Comparison of ENCODE assay signal across 13 cellular contexts in the genomic region with DNA sequence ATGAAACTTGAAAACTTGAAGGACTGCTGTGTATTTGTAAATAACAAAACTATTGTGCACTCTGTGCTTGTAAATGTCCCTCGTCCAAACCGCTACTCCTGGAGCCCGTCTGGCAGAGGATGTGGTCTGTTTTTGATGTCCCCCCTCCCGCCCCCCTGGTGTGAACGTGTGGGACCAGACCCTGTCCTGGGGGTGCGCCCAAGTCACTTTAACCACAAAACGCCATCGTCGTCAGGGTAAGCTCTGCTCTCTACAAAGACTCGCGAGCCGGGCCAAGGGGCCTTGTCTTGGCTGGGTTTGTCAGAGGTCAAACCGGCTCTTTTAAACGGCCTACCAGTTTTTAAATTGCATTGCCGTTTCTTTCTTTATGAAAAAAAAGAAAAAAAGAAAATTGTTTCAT.
"Had no signal": no experiment of that assay in that cellular context is flagged by ENCODE, and none has a peak within 500 bp of the region (broad histone marks: within the 10 kb centered on the region; RNA-seq: fewer than 3 reads in every experiment).

No MANE protein-coding gene starts in this region.

- H3K4me1 ChIP-seq: stomach, vagina had no signal

- H3K27me3 ChIP-seq: cardiac muscle cell, hepatocyte, stomach, vagina had no signal

- H3K36me3 Mint-ChIP-seq: activated naive CD4-positive, alpha-beta T cell treated with anti-CD3 and anti-CD28 coated beads, Interleukin-2, amount 10 ng/mL, durations not matched to agents 7 days and 5 days; naive B cell had no signal

- H3K27me3 Mint-ChIP-seq: activated naive CD4-positive, alpha-beta T cell treated with anti-CD3 and anti-CD28 coated beads, Interleukin-2, amount 10 ng/mL, durations not matched to agents 7 days and 5 days; naive B cell had no signal

- H3K4me2 ChIP-seq: hepatocyte had no signal

- ATAC-seq: esophagus mucosa, left lobe of liver had no signal

- H3K4me3 Mint-ChIP-seq: activated naive CD4-positive, alpha-beta T cell treated with anti-CD3 and anti-CD28 coated beads, Interleukin-2, amount 10 ng/mL, durations not matched to agents 7 days and 5 days; naive B cell; T-helper 2 cell treated with Interferon-gamma antibody and Interleukin-4, amounts not matched to agents 5 μg/mL and 100 μg/mL, for 36 hours had no signal

- H3K4me1 Mint-ChIP-seq: activated naive CD4-positive, alpha-beta T cell treated with anti-CD3 and anti-CD28 coated beads, Interleukin-2, amount 10 ng/mL, durations not matched to agents 7 days and 5 days; naive B cell had no signal

- H3K27ac Mint-ChIP-seq: activated naive CD4-positive, alpha-beta T cell treated with anti-CD3 and anti-CD28 coated beads, Interleukin-2, amount 10 ng/mL, durations not matched to agents 7 days and 5 days; naive B cell; T-helper 2 cell treated with Interferon-gamma antibody and Interleukin-4, amounts not matched to agents 5 μg/mL and 100 μg/mL, for 36 hours had no signal

- DNase-seq: activated CD4-positive, alpha-beta T cell treated with anti-CD3 and anti-CD28 coated beads, Interleukin-2, amount 50 U/mL, for 1 hour; activated naive CD4-positive, alpha-beta T cell treated with anti-CD3 and anti-CD28 coated beads, Interleukin-2, amount 10 ng/mL, durations not matched to agents 7 days and 5 days; activated T-cell treated with anti-CD3 and anti-CD28 coated beads for 4 hours; mammary epithelial cell; naive B cell; stimulated activated CD4-positive, alpha-beta T cell treated with anti-CD3 and anti-CD28 coated beads, Interleukin-4, amount 100 ng/mL, for 1 hour; stomach had no signal

- H3K4me3 ChIP-seq: cardiac muscle cell, hepatocyte, stomach, vagina had no signal

- H3K27ac ChIP-seq: cardiac muscle cell, hepatocyte had no signal
